In the genomic region with DNA sequence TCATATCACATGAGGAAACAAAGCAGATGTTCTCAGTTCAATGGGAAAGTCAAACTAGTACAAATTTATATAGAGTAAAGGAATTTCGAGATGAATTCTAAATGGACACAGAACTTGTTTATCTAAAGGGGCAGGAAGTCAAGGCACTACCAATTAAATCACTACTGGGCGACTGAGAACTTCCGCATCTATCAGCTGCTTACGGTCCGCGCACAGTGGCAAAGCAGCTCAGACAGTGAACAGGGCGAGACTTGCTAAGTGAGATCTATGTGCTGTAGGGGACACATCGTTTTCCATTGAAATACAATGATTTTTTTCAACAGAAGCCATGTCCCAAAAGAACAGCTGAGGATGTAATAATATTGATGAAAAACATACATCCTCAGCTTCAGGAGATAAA, we compare ENCODE assay signal across 9 cellular contexts.
"Had no signal": no experiment of that assay in that cellular context is flagged by ENCODE, and none has a peak within 500 bp of the region (broad histone marks: within the 10 kb centered on the region; RNA-seq: fewer than 3 reads in every experiment).

No MANE protein-coding gene starts in this region.

- H2AFZ ChIP-seq: GM23338 had no signal

- H3K36me3 ChIP-seq: HAP-1 had no signal

- DNase-seq: H7, HFFc6, KBM-7 had no signal

- H3K27ac ChIP-seq: HL-60 had no signal

- H3K4me3 ChIP-seq: GM23338, HAP-1 had no signal

- H3K4me2 ChIP-seq: GM23338 had no signal

- ATAC-seq: GM23338, HCT116, HepG2 had no signal

- H3K4me1 ChIP-seq: HAP-1 had no signal

- FAIRE-seq: H1, HepG2 had no signal

- H3K9me3 ChIP-seq: HAP-1 had no signal
